ENCODE assay signal across 8 cellular contexts in the genomic region with DNA sequence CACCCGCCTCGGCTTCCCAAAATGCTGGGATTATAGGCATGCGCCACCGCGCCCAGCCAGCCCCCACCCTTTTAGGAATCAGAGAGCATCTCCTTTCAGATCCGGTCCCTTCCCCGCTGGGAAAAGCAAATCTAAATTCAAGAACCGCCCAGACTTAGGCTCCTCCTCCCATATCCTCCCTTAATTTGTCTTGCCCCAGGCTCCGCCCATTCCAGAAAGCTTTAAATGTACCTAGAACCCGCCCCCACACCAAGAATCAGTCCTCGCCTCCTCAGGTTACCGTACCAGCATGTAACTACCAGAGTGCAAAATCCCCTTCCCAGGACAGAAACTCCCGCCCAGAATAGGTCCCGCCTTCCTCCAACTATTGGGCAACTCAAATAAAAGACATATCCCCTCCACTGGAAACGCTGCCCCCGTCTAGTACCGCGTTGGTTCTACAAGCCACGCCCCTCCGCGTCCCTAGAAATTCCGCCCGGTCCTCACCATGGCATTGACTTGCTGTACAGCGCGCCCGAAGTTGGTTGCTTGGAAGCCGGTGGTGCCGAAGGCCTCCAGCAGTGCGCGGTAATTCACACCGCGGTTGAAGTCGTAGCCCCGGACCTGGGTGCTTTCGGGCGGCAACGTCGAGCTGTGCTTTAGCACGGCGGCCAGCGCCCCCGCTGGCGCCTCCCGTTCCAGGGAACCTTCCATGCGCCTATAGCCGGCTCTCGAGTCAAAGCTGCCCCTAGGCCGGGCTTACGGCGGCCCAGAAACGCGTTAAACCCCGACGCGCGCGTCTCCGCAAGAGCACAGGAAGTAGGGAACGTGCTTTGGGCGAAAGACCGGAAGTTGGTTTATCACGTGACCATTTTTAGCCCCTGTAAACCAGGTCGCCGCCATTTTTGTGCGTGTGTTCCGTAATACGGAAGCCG. TPM values are rescaled to one million over a fixed set of nuclear protein-coding genes. Genes with fewer than 3 reads are reported as not detected.
DNase-seq lines count a peak whose midpoint lies in the region; ATAC-seq and TF ChIP-seq lines count a peak whose summit lies in the region.

A gene (minus strand): TSS at position 807 of the 914 bp plus-strand sequence. CDS start 114 bp downstream, at position 693.

- 0% methylated on average over 33 to 68 of the region's 68 CpGs for WGBS in endodermal cell (ENCODE audit: insufficient coverage in 1 of 2, insufficient read length in 1 of 2), 2 experiments
- WGBS in mesendoderm (ENCODE audit: extremely low coverage, insufficient coverage, low lambda C conversion rate), result no CpG with 5 or more reads among the region's 68 CpGs

- peak within 1 kb of the TSS; percentile 69 for H2BK5ac ChIP-seq in mesendoderm (ENCODE audit: low read length)

- peak within 1 kb of the TSS; percentile 99 for H3K56ac ChIP-seq in mesendoderm (ENCODE audit: low read length)

- H4K8ac ChIP-seq in mesendoderm (ENCODE audit: low read depth, low read length), result no peak within 1 kb of the TSS

- peak; percentile 59 for ATAC-seq in GM21367 (IDR thresholded peaks at IDR 0.05; ENCODE audit: unreplicated experiment)
- peak; percentile 78 for ATAC-seq in activated CD8-positive, alpha-beta memory T cell treated with anti-CD3 and anti-CD28 coated beads, Interleukin-2, amount 10 ng/mL, durations not matched to agents 7 days and 5 days

- H3K79me1 ChIP-seq in mesendoderm (ENCODE audit: low read length), result peaks cover 5% of the 10 kb centered on the region

- no peak for TF ChIP-seq CTCF in endodermal cell (conservative IDR thresholded peaks at IDR 0.05)

- peaks cover 29% of the 10 kb centered on the region for H3K36me3 Mint-ChIP-seq in activated CD8-positive, alpha-beta memory T cell treated with anti-CD3 and anti-CD28 coated beads, Interleukin-2, amount 10 ng/mL, durations not matched to agents 7 days and 5 days
- peaks cover 34% of the 10 kb centered on the region for H3K36me3 Mint-ChIP-seq in endodermal cell (ENCODE audit: low read depth)

- CTCF ChIA-PET in activated CD8-positive, alpha-beta memory T cell treated with anti-CD3 and anti-CD28 coated beads, Interleukin-2, amount 10 ng/mL, durations not matched to agents 7 days and 5 days (lab: Charles Lee), result interaction anchor here (0.7 to 1.9 kb wide), 10 partner anchors 9 to 166 kb away, joined by 3 to 11 read pairs (median 5); a partner anchor contains a TSS

- H3K9me3 Mint-ChIP-seq in activated CD8-positive, alpha-beta memory T cell treated with anti-CD3 and anti-CD28 coated beads, Interleukin-2, amount 10 ng/mL, durations not matched to agents 7 days and 5 days (ENCODE audit: low read depth), result no peaks in the 10 kb centered on the region
- no peaks in the 10 kb centered on the region for H3K9me3 Mint-ChIP-seq in endodermal cell

- DNase-seq in COLO829 (ENCODE audit: low spot score) (peak; percentile 98), HUDEP-2 (lab: John Stamatoyannopoulos, UW; ENCODE audit: unreplicated experiment in 76 of 76) (peak; percentile 53 to 97 (median 93)), NT2/D1 (ENCODE audit: low read depth, low spot score) (peak; percentile 98), endodermal cell (peak; percentile 98), mesendoderm (peak; percentile 100)
- DNase-seq in activated CD8-positive, alpha-beta memory T cell treated with anti-CD3 and anti-CD28 coated beads, Interleukin-2, amount 10 ng/mL, durations not matched to agents 7 days and 5 days, result peak; percentile 96
- DNase-seq in stimulated activated CD8-positive, alpha-beta memory T cell treated with anti-CD3 and anti-CD28 coated beads, Interleukin-15, amount 100 ng/mL, for 1 hour (ENCODE audit: low read depth), result peak; percentile 80

- H3K4me1 ChIP-seq in NT2/D1 (ENCODE audit: insufficient read depth, insufficient read length), result peaks cover 6% of the 10 kb centered on the region
- no peaks in the 10 kb centered on the region for H3K4me1 ChIP-seq in endodermal cell (ENCODE audit: control insufficient read depth, insufficient read depth, low read length)
- H3K4me1 ChIP-seq in mesendoderm (ENCODE audit: control insufficient read depth, low read depth, low read length), result no peaks in the 10 kb centered on the region

- peak within 1 kb of the TSS; percentile 81 for H3K18ac ChIP-seq in mesendoderm (ENCODE audit: low read length)

- H3K27me3 Mint-ChIP-seq in activated CD8-positive, alpha-beta memory T cell treated with anti-CD3 and anti-CD28 coated beads, Interleukin-2, amount 10 ng/mL, durations not matched to agents 7 days and 5 days, result no peaks in the 10 kb centered on the region
- no peaks in the 10 kb centered on the region for H3K27me3 Mint-ChIP-seq in endodermal cell (ENCODE audit: insufficient read depth)

- H2BK15ac ChIP-seq in mesendoderm (replicated peaks; ENCODE audit: low read depth), result no peak within 1 kb of the TSS

- H3K79me2 ChIP-seq in mesendoderm (ENCODE audit: control insufficient read depth, insufficient read depth, low read length), result peaks cover 5% of the 10 kb centered on the region

- no peak within 1 kb of the TSS for H2AK5ac ChIP-seq in mesendoderm (ENCODE audit: low read length)

- H4K5ac ChIP-seq in mesendoderm (ENCODE audit: low read length), result no peak within 1 kb of the TSS

- H3K4me1 Mint-ChIP-seq in activated CD8-positive, alpha-beta memory T cell treated with anti-CD3 and anti-CD28 coated beads, Interleukin-2, amount 10 ng/mL, durations not matched to agents 7 days and 5 days, result peaks cover 26% of the 10 kb centered on the region
- H3K4me1 Mint-ChIP-seq in endodermal cell, result peaks cover 4% of the 10 kb centered on the region

- peak within 1 kb of the TSS; percentile 87 for H3K4ac ChIP-seq in mesendoderm (ENCODE audit: low read depth, low read length)

- H3K27ac Mint-ChIP-seq in activated CD8-positive, alpha-beta memory T cell treated with anti-CD3 and anti-CD28 coated beads, Interleukin-2, amount 10 ng/mL, durations not matched to agents 7 days and 5 days, result peak within 1 kb of the TSS; percentile 94
- peak within 1 kb of the TSS; percentile 98 for H3K27ac Mint-ChIP-seq in endodermal cell

- H3K4me3 Mint-ChIP-seq in activated CD8-positive, alpha-beta memory T cell treated with anti-CD3 and anti-CD28 coated beads, Interleukin-2, amount 10 ng/mL, durations not matched to agents 7 days and 5 days, result peak within 1 kb of the TSS; percentile 93
- H3K4me3 Mint-ChIP-seq in endodermal cell, result peak within 1 kb of the TSS; percentile 96

- no peak within 1 kb of the TSS for H2BK120ac ChIP-seq in mesendoderm (ENCODE audit: low read depth, low read length)

- peak within 1 kb of the TSS; percentile 99 for H3K27ac ChIP-seq in endodermal cell (ENCODE audit: low read depth, low read length)
- H3K27ac ChIP-seq in mesendoderm (ENCODE audit: low read depth, low read length), result peak within 1 kb of the TSS; percentile 97

- H3K4me3 ChIP-seq in NT2/D1 (ENCODE audit: insufficient read length, low read depth) (peak within 1 kb of the TSS; percentile 89), endodermal cell (ENCODE audit: low read length) (peak within 1 kb of the TSS; percentile 95), mesendoderm (ENCODE audit: low read length) (peak within 1 kb of the TSS; percentile 97)

- H3K36me3 ChIP-seq in NT2/D1 (ENCODE audit: insufficient read depth, insufficient read length, low read length), result peaks cover 50% of the 10 kb centered on the region
- H3K36me3 ChIP-seq in endodermal cell (ENCODE audit: control insufficient read depth, insufficient read depth, low read length), result peaks cover 36% of the 10 kb centered on the region
- H3K36me3 ChIP-seq in mesendoderm (ENCODE audit: control insufficient read depth, insufficient read depth, low read length), result peaks cover 6% of the 10 kb centered on the region

- H3K9me3 ChIP-seq in NT2/D1 (ENCODE audit: insufficient read depth, low read length), result no peaks in the 10 kb centered on the region
- no peaks in the 10 kb centered on the region for H3K9me3 ChIP-seq in endodermal cell (ENCODE audit: control insufficient read depth, low read length)

- H3K27me3 ChIP-seq in NT2/D1 (ENCODE audit: insufficient read depth, insufficient read length) (no peaks in the 10 kb centered on the region), endodermal cell (ENCODE audit: control insufficient read depth, insufficient read depth, low read length, poor library complexity, severe bottlenecking) (no peaks in the 10 kb centered on the region), mesendoderm (ENCODE audit: insufficient read depth, low read length, poor library complexity) (no peaks in the 10 kb centered on the region)

- H3K23ac ChIP-seq in mesendoderm (ENCODE audit: low read length), result peak within 1 kb of the TSS; percentile 94

- peak within 1 kb of the TSS; percentile 42 for H3K4me2 ChIP-seq in mesendoderm (ENCODE audit: low read length)

- H3K9ac ChIP-seq in NT2/D1 (ENCODE audit: insufficient read length, low read depth) (peak within 1 kb of the TSS; percentile 97), endodermal cell (ENCODE audit: extremely low read depth, low read length, poor library complexity, severe bottlenecking) (peak within 1 kb of the TSS; percentile 100), mesendoderm (ENCODE audit: low read length) (peak within 1 kb of the TSS; percentile 99)

RNA-seq across cellular contexts. Expression of the gene that starts here (rescaled TPM):
- total RNA-seq in activated CD8-positive, alpha-beta memory T cell treated with anti-CD3 and anti-CD28 coated beads, Interleukin-2, amount 10 ng/mL, durations not matched to agents 7 days and 5 days, result 100 to 1,000 TPM; 106 to 111 TPM
- 10 to 100 TPM; 76.1 to 98.5 TPM for total RNA-seq in endodermal cell
- polyA plus RNA-seq in endodermal cell (2013, experiment 1 of 2), result 104 TPM
- 94.4 TPM for polyA plus RNA-seq in endodermal cell (2013, experiment 2 of 2)
- polyA plus RNA-seq in mesendoderm (2013, experiment 1 of 2), result 55.1 TPM
- polyA plus RNA-seq in mesendoderm (2013, experiment 2 of 2), result 50.3 TPM

Comparison
In these comparisons a context has a peak if more than half of its experiments do, and no peak if none do; other contexts are left out.
1. Peak in every context shown above with its lines: DNase-seq, ATAC-seq, H3K4me3 ChIP-seq and H3K27ac ChIP-seq.